ENCODE assay signal across 21 cellular contexts in the genomic region with DNA sequence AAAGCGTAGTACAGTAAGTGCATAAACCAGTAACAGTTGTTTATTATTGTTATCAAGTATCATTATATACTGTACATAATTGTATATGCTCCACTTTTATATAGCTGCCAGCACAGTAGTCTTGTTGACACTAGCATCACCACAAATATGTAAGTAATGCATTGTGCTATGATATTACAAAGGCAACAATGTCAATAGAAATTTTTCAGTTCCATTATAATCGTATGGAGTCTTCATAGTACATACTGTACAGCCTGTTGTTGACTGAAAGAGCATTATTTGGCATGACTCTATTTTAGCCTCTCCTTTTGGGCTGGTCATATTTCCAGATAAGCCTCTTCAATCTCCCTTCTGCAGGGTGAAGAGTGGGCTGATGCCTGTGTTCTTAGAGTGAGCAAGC.
A peak's percentile ranks its signal among the peaks of the same experiment; 100 is the strongest.
DNase-seq lines count a peak whose midpoint lies in the region; FAIRE-seq and TF ChIP-seq lines count a peak whose summit lies in the region.
"Had no signal": no experiment of that assay in that cellular context is flagged by ENCODE, and none has a peak within 500 bp of the region (broad histone marks: within the 10 kb centered on the region; RNA-seq: fewer than 3 reads in every experiment).

No MANE protein-coding gene starts in this region.

- peak; percentile 36 for FAIRE-seq in H54 (lab: Jason Lieb, UNC)
- FAIRE-seq: A549, G401.6, GM12892, HTR-8/SVneo had no signal

- TF ChIP-seq POLR2A in H54 (IDR thresholded peaks at IDR 0.05; ENCODE audit: low read depth, low read length) = no peak

- DNase-seq in EH (ENCODE audit: low read depth) = peak; percentile 20
- no peak for DNase-seq in H54 (ENCODE audit: insufficient read length, low spot score)
- peak; percentile 3 for DNase-seq in amniotic epithelial cell (ENCODE audit: low read depth)
- DNase-seq in foreskin melanocyte = peak; percentile 68
- no peak for DNase-seq in GM19240 (ENCODE audit: insufficient read length, low spot score)
- DNase-seq in OCI-M2 (lab: John Stamatoyannopoulos, UW; ENCODE audit: unreplicated experiment) = no peak
- no peak for DNase-seq in NCI-H69 (lab: John Stamatoyannopoulos, UW)
- DNase-seq: DMS79 treated with DMSO at 0.1 percent for 48 hours; KG1; MV-4-11; NCI-H1105 treated with DMSO at 0.1 percent for 48 hours; NCI-H2081 treated with DMSO at 0.1 percent for 48 hours; NCI-H510A; NCI-H774; NK-92 treated with Interleukin-12 subunit alpha and Interleukin-12 subunit beta, amount 100 ng/mL, for 24 hours; Peyer's patch; SJCRH30 had no signal

Comparison
In these comparisons a context has a peak if more than half of its experiments do, and no peak if none do; other contexts are left out.
1. DNase-seq: peak in EH (single experiment), amniotic epithelial cell (single experiment) and foreskin melanocyte (single experiment); none in H54 (single experiment), GM19240 (single experiment), OCI-M2 (single experiment) and NCI-H69 (single experiment).